In genomic region chr19:40241809-40242384, GRCh38 we compare ENCODE assay signal across 2 cellular contexts.
A peak's percentile ranks its signal among the peaks of the same experiment; 100 is the strongest.
TF ChIP-seq lines count a peak whose summit lies in the region.

No MANE protein-coding gene starts in this region.

TF ChIP-seq in liver, 16 proteins besides CTCF, POLR2A, EP300 and RAD21:
- TF ChIP-seq, protein P1, sequence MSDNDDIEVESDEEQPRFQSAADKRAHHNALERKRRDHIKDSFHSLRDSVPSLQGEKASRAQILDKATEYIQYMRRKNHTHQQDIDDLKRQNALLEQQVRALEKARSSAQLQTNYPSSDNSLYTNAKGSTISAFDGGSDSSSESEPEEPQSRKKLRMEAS (IDR thresholded peaks at IDR 0.05) = no peak
- no peak for TF ChIP-seq YY1 (IDR thresholded peaks at IDR 0.05)
- TF ChIP-seq, protein P2, sequence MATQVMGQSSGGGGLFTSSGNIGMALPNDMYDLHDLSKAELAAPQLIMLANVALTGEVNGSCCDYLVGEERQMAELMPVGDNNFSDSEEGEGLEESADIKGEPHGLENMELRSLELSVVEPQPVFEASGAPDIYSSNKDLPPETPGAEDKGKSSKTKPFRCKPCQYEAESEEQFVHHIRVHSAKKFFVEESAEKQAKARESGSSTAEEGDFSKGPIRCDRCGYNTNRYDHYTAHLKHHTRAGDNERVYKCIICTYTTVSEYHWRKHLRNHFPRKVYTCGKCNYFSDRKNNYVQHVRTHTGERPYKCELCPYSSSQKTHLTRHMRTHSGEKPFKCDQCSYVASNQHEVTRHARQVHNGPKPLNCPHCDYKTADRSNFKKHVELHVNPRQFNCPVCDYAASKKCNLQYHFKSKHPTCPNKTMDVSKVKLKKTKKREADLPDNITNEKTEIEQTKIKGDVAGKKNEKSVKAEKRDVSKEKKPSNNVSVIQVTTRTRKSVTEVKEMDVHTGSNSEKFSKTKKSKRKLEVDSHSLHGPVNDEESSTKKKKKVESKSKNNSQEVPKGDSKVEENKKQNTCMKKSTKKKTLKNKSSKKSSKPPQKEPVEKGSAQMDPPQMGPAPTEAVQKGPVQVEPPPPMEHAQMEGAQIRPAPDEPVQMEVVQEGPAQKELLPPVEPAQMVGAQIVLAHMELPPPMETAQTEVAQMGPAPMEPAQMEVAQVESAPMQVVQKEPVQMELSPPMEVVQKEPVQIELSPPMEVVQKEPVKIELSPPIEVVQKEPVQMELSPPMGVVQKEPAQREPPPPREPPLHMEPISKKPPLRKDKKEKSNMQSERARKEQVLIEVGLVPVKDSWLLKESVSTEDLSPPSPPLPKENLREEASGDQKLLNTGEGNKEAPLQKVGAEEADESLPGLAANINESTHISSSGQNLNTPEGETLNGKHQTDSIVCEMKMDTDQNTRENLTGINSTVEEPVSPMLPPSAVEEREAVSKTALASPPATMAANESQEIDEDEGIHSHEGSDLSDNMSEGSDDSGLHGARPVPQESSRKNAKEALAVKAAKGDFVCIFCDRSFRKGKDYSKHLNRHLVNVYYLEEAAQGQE (IDR thresholded peaks at IDR 0.05) = no peak
- no peak for TF ChIP-seq FOXA1 (IDR thresholded peaks at IDR 0.05)
- peak; percentile 96 for TF ChIP-seq NR2F2 (IDR thresholded peaks at IDR 0.05)
- TF ChIP-seq, protein P3, sequence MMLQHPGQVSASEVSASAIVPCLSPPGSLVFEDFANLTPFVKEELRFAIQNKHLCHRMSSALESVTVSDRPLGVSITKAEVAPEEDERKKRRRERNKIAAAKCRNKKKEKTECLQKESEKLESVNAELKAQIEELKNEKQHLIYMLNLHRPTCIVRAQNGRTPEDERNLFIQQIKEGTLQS (IDR thresholded peaks at IDR 0.05) = no peak
- no peak for TF ChIP-seq HNF4A (conservative IDR thresholded peaks at IDR 0.05)
- TF ChIP-seq SP1 (IDR thresholded peaks at IDR 0.05) = peak; percentile 18
- TF ChIP-seq HNF4G (IDR thresholded peaks at IDR 0.05) = no peak
- TF ChIP-seq EGR1 (IDR thresholded peaks at IDR 0.05; ENCODE audit: low read depth in 2 of 2) = no peak

TF ChIP-seq in HepG2, 621 proteins besides CTCF, POLR2A, EP300 and RAD21:
- TF ChIP-seq, protein P4, sequence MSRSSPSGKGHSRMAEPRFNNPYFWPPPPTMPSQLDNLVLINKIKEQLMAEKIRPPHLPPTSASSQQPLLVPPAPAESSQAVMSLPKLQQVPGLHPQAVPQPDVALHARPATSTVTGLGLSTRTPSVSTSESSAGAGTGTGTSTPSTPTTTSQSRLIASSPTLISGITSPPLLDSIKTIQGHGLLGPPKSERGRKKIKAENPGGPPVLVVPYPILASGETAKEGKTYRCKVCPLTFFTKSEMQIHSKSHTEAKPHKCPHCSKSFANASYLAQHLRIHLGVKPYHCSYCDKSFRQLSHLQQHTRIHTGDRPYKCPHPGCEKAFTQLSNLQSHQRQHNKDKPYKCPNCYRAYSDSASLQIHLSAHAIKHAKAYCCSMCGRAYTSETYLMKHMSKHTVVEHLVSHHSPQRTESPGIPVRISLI (CRISPR knock-in tag; IDR thresholded peaks at IDR 0.05; ENCODE audit: borderline replicate concordance) = no peak
- TF ChIP-seq CBFB (CRISPR knock-in tag; IDR thresholded peaks at IDR 0.05) (no peak), THAP11 (CRISPR knock-in tag; IDR thresholded peaks at IDR 0.05) (no peak), ZNF580 (CRISPR knock-in tag; IDR thresholded peaks at IDR 0.05; ENCODE audit: borderline replicate concordance, low read depth) (no peak), ZNF615 (CRISPR knock-in tag; IDR thresholded peaks at IDR 0.05; ENCODE audit: borderline replicate concordance) (no peak), CEBPB (IDR thresholded peaks at IDR 0.05; ENCODE audit: borderline replicate concordance, low read depth, low read length) (no peak), ATF1 (CRISPR knock-in tag; IDR thresholded peaks at IDR 0.05) (no peak), CHD4 (IDR thresholded peaks at IDR 0.05; ENCODE audit: borderline replicate concordance, low read length) (no peak), TEAD2 (CRISPR knock-in tag; IDR thresholded peaks at IDR 0.05) (no peak), THRA (CRISPR knock-in tag; IDR thresholded peaks at IDR 0.05; ENCODE audit: borderline replicate concordance) (no peak), ATF7 (IDR thresholded peaks at IDR 0.05) (no peak), ATF7 (CRISPR knock-in tag; IDR thresholded peaks at IDR 0.05) (no peak), KAT8 (CRISPR knock-in tag; IDR thresholded peaks at IDR 0.05) (no peak), ZFP37 (CRISPR knock-in tag; IDR thresholded peaks at IDR 0.05; ENCODE audit: borderline replicate concordance) (no peak), ZNF616 (CRISPR knock-in tag; IDR thresholded peaks at IDR 0.05; ENCODE audit: low read depth) (no peak)
- TF ChIP-seq, protein P5, sequence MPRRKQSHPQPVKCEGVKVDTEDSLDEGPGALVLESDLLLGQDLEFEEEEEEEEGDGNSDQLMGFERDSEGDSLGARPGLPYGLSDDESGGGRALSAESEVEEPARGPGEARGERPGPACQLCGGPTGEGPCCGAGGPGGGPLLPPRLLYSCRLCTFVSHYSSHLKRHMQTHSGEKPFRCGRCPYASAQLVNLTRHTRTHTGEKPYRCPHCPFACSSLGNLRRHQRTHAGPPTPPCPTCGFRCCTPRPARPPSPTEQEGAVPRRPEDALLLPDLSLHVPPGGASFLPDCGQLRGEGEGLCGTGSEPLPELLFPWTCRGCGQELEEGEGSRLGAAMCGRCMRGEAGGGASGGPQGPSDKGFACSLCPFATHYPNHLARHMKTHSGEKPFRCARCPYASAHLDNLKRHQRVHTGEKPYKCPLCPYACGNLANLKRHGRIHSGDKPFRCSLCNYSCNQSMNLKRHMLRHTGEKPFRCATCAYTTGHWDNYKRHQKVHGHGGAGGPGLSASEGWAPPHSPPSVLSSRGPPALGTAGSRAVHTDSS (CRISPR knock-in tag; conservative IDR thresholded peaks at IDR 0.05) = no peak
- TF ChIP-seq, protein P6, sequence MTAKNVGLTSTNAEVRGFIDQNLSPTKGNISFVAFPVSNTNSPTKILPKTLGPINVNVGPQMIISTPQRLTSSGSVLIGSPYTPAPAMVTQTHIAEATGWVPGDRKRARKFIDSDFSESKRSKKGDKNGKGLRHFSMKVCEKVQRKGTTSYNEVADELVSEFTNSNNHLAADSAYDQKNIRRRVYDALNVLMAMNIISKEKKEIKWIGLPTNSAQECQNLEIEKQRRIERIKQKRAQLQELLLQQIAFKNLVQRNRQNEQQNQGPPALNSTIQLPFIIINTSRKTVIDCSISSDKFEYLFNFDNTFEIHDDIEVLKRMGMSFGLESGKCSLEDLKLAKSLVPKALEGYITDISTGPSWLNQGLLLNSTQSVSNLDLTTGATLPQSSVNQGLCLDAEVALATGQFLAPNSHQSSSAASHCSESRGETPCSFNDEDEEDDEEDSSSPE (CRISPR knock-in tag; IDR thresholded peaks at IDR 0.05) = no peak
